1 cellular context compared by ENCODE assay signal in the genomic region with DNA sequence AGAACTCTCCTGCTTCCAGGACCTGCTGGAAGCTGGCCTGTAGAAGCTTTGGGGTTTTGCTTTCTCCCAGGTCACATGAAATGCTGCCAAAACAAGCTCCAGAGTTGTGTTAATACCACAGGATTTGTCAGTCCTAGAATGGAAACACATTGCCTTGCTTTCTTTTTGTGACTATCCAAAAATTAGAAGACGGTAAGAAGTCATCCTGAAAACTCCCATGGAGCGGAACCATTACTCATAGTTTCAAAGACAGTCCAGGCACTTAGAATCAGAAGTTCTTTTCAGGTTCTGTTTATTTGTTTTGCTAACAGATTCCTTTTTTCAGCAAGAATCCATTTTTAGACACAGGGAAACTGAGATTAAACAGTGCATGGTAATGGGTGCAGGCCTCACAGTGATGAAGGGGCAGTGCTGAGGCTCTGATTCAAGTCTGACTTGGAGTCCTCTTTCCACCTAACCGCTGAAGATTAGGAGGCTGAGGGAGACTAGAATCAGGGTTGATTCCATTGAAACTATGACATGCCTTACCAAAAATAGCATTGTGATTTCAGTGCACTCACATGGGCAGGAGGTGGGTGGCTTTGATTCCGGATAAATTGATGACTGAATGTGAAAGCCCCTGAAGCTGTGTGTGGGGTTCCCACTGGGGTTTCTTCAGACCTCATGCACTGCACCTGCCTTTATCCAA.
TF ChIP-seq lines count a peak whose summit lies in the region.

No MANE protein-coding gene starts in this region.

TF ChIP-seq in GM12878, 131 proteins besides CTCF, POLR2A, EP300 and RAD21 (continued from another document):
- TF ChIP-seq, protein P1, sequence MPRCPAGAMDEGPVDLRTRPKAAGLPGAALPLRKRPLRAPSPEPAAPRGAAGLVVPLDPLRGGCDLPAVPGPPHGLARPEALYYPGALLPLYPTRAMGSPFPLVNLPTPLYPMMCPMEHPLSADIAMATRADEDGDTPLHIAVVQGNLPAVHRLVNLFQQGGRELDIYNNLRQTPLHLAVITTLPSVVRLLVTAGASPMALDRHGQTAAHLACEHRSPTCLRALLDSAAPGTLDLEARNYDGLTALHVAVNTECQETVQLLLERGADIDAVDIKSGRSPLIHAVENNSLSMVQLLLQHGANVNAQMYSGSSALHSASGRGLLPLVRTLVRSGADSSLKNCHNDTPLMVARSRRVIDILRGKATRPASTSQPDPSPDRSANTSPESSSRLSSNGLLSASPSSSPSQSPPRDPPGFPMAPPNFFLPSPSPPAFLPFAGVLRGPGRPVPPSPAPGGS (IDR thresholded peaks at IDR 0.05; ENCODE audit: borderline replicate concordance, insufficient read depth, low read depth, low read length, poor library complexity, severe bottlenecking), result peak; percentile 84
- TF ChIP-seq SIX5 (IDR thresholded peaks at IDR 0.05; ENCODE audit: low read depth, low read length, severe bottlenecking), result no peak
- TF ChIP-seq ZNF274 (IDR thresholded peaks at IDR 0.05; ENCODE audit: insufficient read depth, insufficient read length), result no peak
- peak; percentile 93 for TF ChIP-seq ATF7 (IDR thresholded peaks at IDR 0.05; ENCODE audit: low read depth)
- TF ChIP-seq, protein P2, sequence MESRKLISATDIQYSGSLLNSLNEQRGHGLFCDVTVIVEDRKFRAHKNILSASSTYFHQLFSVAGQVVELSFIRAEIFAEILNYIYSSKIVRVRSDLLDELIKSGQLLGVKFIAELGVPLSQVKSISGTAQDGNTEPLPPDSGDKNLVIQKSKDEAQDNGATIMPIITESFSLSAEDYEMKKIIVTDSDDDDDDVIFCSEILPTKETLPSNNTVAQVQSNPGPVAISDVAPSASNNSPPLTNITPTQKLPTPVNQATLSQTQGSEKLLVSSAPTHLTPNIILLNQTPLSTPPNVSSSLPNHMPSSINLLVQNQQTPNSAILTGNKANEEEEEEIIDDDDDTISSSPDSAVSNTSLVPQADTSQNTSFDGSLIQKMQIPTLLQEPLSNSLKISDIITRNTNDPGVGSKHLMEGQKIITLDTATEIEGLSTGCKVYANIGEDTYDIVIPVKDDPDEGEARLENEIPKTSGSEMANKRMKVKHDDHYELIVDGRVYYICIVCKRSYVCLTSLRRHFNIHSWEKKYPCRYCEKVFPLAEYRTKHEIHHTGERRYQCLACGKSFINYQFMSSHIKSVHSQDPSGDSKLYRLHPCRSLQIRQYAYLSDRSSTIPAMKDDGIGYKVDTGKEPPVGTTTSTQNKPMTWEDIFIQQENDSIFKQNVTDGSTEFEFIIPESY (IDR thresholded peaks at IDR 0.05), result no peak
- no peak for TF ChIP-seq FOS (IDR thresholded peaks at IDR 0.05; ENCODE audit: borderline replicate concordance, extremely low read depth, insufficient read length)
- no peak for TF ChIP-seq HCFC1 (IDR thresholded peaks at IDR 0.05; ENCODE audit: low read length)
- TF ChIP-seq ZNF384 (IDR thresholded peaks at IDR 0.05; ENCODE audit: borderline replicate concordance, low read depth, low read length), result no peak
- TF ChIP-seq EZH2 (IDR thresholded peaks at IDR 0.05; ENCODE audit: borderline replicate concordance, control insufficient read depth, low read depth, low read length), result no peak
- TF ChIP-seq ZNF217 (IDR thresholded peaks at IDR 0.05), result no peak
- TF ChIP-seq HDAC2 (IDR thresholded peaks at IDR 0.05), result no peak
- TF ChIP-seq, protein P3, sequence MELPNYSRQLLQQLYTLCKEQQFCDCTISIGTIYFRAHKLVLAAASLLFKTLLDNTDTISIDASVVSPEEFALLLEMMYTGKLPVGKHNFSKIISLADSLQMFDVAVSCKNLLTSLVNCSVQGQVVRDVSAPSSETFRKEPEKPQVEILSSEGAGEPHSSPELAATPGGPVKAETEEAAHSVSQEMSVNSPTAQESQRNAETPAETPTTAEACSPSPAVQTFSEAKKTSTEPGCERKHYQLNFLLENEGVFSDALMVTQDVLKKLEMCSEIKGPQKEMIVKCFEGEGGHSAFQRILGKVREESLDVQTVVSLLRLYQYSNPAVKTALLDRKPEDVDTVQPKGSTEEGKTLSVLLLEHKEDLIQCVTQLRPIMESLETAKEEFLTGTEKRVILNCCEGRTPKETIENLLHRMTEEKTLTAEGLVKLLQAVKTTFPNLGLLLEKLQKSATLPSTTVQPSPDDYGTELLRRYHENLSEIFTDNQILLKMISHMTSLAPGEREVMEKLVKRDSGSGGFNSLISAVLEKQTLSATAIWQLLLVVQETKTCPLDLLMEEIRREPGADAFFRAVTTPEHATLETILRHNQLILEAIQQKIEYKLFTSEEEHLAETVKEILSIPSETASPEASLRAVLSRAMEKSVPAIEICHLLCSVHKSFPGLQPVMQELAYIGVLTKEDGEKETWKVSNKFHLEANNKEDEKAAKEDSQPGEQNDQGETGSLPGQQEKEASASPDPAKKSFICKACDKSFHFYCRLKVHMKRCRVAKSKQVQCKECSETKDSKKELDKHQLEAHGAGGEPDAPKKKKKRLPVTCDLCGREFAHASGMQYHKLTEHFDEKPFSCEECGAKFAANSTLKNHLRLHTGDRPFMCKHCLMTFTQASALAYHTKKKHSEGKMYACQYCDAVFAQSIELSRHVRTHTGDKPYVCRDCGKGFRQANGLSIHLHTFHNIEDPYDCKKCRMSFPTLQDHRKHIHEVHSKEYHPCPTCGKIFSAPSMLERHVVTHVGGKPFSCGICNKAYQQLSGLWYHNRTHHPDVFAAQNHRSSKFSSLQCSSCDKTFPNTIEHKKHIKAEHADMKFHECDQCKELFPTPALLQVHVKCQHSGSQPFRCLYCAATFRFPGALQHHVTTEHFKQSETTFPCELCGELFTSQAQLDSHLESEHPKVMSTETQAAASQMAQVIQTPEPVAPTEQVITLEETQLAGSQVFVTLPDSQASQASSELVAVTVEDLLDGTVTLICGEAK (IDR thresholded peaks at IDR 0.05; ENCODE audit: borderline replicate concordance), result no peak
- TF ChIP-seq EGR1 (IDR thresholded peaks at IDR 0.05; ENCODE audit: borderline replicate concordance in 1 of 2, low read depth in 2 of 2, low read length in 2 of 2), result peak in 1 of 2 experiments; percentile 83; a peak in 1 of 3 replicates
- TF ChIP-seq SMAD5 (IDR thresholded peaks at IDR 0.05; ENCODE audit: low read depth), result no peak
- TF ChIP-seq HDGF (IDR thresholded peaks at IDR 0.05), result no peak
- peak; percentile 64 for TF ChIP-seq PML (IDR thresholded peaks at IDR 0.05; ENCODE audit: low read length)
- TF ChIP-seq RAD51 (IDR thresholded peaks at IDR 0.05), result no peak
- TF ChIP-seq, protein P4, sequence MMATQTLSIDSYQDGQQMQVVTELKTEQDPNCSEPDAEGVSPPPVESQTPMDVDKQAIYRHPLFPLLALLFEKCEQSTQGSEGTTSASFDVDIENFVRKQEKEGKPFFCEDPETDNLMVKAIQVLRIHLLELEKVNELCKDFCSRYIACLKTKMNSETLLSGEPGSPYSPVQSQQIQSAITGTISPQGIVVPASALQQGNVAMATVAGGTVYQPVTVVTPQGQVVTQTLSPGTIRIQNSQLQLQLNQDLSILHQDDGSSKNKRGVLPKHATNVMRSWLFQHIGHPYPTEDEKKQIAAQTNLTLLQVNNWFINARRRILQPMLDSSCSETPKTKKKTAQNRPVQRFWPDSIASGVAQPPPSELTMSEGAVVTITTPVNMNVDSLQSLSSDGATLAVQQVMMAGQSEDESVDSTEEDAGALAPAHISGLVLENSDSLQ (IDR thresholded peaks at IDR 0.05), result no peak
- TF ChIP-seq SREBF1 (IDR thresholded peaks at IDR 0.05; ENCODE audit: low read length), result no peak
- peak; percentile 80; the same call in 1 of the 2 replicates for TF ChIP-seq TCF3 (IDR thresholded peaks at IDR 0.05; ENCODE audit: borderline replicate concordance, insufficient read depth, low read depth, low read length)
- TF ChIP-seq RB1 (IDR thresholded peaks at IDR 0.05; ENCODE audit: borderline replicate concordance), result no peak
- no peak for TF ChIP-seq BRCA1 (IDR thresholded peaks at IDR 0.05; ENCODE audit: low read depth, low read length)
